ENCODE assay signal across 13 cellular contexts in genomic region chr18:39455300-39455699, GRCh38.
DNase-seq lines count a peak whose midpoint lies in the region; ATAC-seq and TF ChIP-seq lines count a peak whose summit lies in the region.
"Had no signal": no experiment of that assay in that cellular context is flagged by ENCODE, and none has a peak within 500 bp of the region (broad histone marks: within the 10 kb centered on the region; RNA-seq: fewer than 3 reads in every experiment).

No MANE protein-coding gene starts in this region.

- in situ Hi-C loops in ACHN (cut with HindIII; ENCODE audit: low pct_ligation_motif_present, low pct_unique_long_range_greater_than_20kb, low sequenced_read_pairs): no loop called here
- in situ Hi-C loops in astrocyte of the spinal cord (cut with HindIII; ENCODE audit: low sequenced_read_pairs): no loop called here

- TF ChIP-seq CTCF in astrocyte of the spinal cord (IDR thresholded peaks at IDR 0.05; ENCODE audit: low read depth, low read length): no peak

- no peak overlapping the region for H3K4me3 ChIP-seq in astrocyte of the spinal cord (ENCODE audit: low read depth, low read length)

- DNase-seq in ACHN (peak; percentile 63), HPDE6-E6E7 (ENCODE audit: extremely low spot score) (peak; percentile 21), astrocyte of the spinal cord (ENCODE audit: low read depth, low spot score) (peak; percentile 65), iPS-NIHi11 (ENCODE audit: low spot score) (peak; percentile 11), NCI-H510A treated with DMSO at 0.1 percent for 48 hours (lab: John Stamatoyannopoulos, UW) (no peak)
- no peak for DNase-seq in effector CD4-positive, alpha-beta T cell
- DNase-seq: activated CD4-positive, alpha-beta memory T cell treated with anti-CD3 and anti-CD28 coated beads for 36 hours; activated naive CD4-positive, alpha-beta T cell treated with anti-CD3 and anti-CD28 coated beads, Interleukin-2, amount 50 U/mL, for 16 hours; MM.1S; stimulated activated CD4-positive, alpha-beta T cell treated with anti-CD3 and anti-CD28 coated beads, Interleukin-4, amount 100 ng/mL, for 4 hours; T-cell had no signal

- ATAC-seq in GM21528 (IDR thresholded peaks at IDR 0.05; ENCODE audit: low FRiP score, unreplicated experiment) (no peak), GM19463 (IDR thresholded peaks at IDR 0.05; ENCODE audit: unreplicated experiment) (no peak)
- ATAC-seq: T-cell had no signal

Comparison
In these comparisons a context has a peak if more than half of its experiments do, and no peak if none do; other contexts are left out.
1. DNase-seq: peak in ACHN (single experiment), HPDE6-E6E7 (single experiment), astrocyte of the spinal cord (single experiment) and iPS-NIHi11 (single experiment); none in NCI-H510A treated with DMSO at 0.1 percent for 48 hours (single experiment) and effector CD4-positive, alpha-beta T cell (single experiment).